ENCODE assay signal across 16 cellular contexts in the genomic region with DNA sequence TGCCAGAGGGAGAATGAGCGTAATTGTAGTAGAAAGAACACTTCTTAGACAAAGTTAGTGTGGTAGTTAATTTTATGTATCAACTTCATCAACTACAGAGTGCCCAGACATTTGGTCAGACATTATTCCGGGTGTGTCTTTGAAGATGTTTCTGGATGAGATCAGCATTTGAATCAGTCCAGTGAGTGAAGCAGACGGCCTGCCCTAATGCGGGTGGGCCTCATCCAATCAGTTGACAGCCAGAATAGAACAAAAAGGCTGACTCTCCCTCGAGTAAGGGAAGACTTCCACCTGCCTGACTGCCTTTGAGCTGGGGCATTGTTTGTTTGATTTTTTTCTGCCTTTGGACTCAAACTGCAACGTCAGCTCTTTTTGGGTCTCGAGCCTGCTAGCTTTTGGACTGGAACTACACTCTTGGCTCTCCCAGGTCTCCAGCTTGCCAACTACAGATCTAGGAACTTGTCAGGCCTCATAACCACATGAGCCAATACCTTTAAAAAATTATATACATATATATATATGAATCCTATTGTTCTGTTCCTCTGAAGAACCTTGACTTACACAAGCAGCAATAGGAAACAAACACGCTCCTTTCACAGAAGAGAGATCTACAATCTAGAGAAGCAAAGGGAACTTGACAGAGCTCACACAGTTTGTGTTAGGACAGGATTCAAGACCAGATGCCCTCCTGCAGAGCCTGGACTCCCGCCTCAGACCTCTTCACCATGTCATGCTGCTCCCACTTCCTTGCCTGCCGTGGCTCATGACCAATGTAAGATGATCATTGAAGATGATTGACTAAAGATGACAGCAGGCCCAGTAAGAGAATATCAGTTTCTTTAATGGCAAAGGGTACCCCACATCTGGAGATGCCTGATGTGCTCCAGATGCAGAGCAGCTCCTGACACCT.
"Had no signal": no experiment of that assay in that cellular context is flagged by ENCODE, and none has a peak within 500 bp of the region (broad histone marks: within the 10 kb centered on the region; RNA-seq: fewer than 3 reads in every experiment).

No MANE protein-coding gene starts in this region.

- ATAC-seq: activated naive CD8-positive, alpha-beta T cell treated with anti-CD3 and anti-CD28 coated beads, Interleukin-2, amount 50 U/mL, for 24 hours; activated T-cell treated with anti-CD3 and anti-CD28 coated beads, Interleukin-2, amount 50 U/mL, for 4 hours; gastrocnemius medialis; heart left ventricle; natural killer cell; stimulated activated memory B cell treated with anti-CD40 and anti-IgM and Interleukin-4, amounts not matched to agents 10 μg/mL and 1 μg/mL and 100 μg/mL, for 72 hours had no signal

- H3K27ac ChIP-seq: colonic mucosa, gastrocnemius medialis, heart left ventricle, parathyroid adenoma, spleen, testis, upper lobe of left lung had no signal

- H3K36me3 ChIP-seq: colonic mucosa, gastrocnemius medialis, heart left ventricle, spleen, upper lobe of left lung had no signal

- H3K9me3 ChIP-seq: colonic mucosa, gastrocnemius medialis, heart left ventricle, spleen, testis, upper lobe of left lung had no signal

- H3K27me3 ChIP-seq: colonic mucosa, testis, upper lobe of left lung had no signal

- H3K4me1 ChIP-seq: colonic mucosa, gastrocnemius medialis, heart left ventricle, parathyroid adenoma, spleen, testis, upper lobe of left lung had no signal

- H3K4me3 ChIP-seq: colonic mucosa, gastrocnemius medialis, heart left ventricle, spleen, testis, upper lobe of left lung had no signal

- DNase-seq: activated CD4-positive, alpha-beta T cell treated with anti-CD3 and anti-CD28 coated beads, Interleukin-2, amount 50 U/mL, for 1 hour; activated CD4-positive, CD25-positive, alpha-beta regulatory T cell treated with anti-CD3 and anti-CD28 coated beads, Interleukin-2, amount 50 U/mL, for 72 hours; activated CD8-positive, alpha-beta memory T cell treated with anti-CD3 and anti-CD28 coated beads, Interleukin-2, amount 50 U/mL, for 4 hours; activated naive CD4-positive, alpha-beta T cell treated with anti-CD3 and anti-CD28 coated beads, Interleukin-2, amount 10 ng/mL, durations not matched to agents 7 days and 5 days; activated naive CD8-positive, alpha-beta T cell treated with anti-CD3 and anti-CD28 coated beads, Interleukin-2, amount 50 U/mL, for 24 hours; activated T-cell treated with anti-CD3 and anti-CD28 coated beads, Interleukin-2, amount 50 U/mL, for 4 hours; colonic mucosa; gastrocnemius medialis; heart left ventricle; natural killer cell; spleen; stimulated activated CD4-positive, alpha-beta T cell treated with anti-CD3 and anti-CD28 coated beads, Interleukin-4, amount 100 ng/mL, for 4 hours; testis; upper lobe of left lung had no signal
